In genomic region chr6:87172292-87172691, GRCh38 we compare ENCODE assay signal across 24 cellular contexts. TPM values are rescaled to one million over a fixed set of nuclear protein-coding genes. Genes with fewer than 3 reads are reported as not detected.
DNase-seq lines count a peak whose midpoint lies in the region; ATAC-seq, FAIRE-seq and TF ChIP-seq lines count a peak whose summit lies in the region.
"Had no signal": no experiment of that assay in that cellular context is flagged by ENCODE, and none has a peak within 500 bp of the region (broad histone marks: within the 10 kb centered on the region; RNA-seq: fewer than 3 reads in every experiment).

No MANE protein-coding gene starts in this region.

- peak overlapping the region; percentile 8 for H3K4me3 ChIP-seq in CD4-positive, CD25-positive, alpha-beta regulatory T cell (ENCODE audit: low read depth, low read length)
- H3K4me3 ChIP-seq in HUES48 (ENCODE audit: low read depth, low read length): peak overlapping the region; percentile 28
- no peak overlapping the region for H3K4me3 ChIP-seq in tibial nerve
- H3K4me3 ChIP-seq in foreskin fibroblast (ENCODE audit: low read depth in 1 of 2, low read length in 2 of 2): no peak overlapping the region
- H3K4me3 ChIP-seq: esophagus muscularis mucosa, gastroesophageal sphincter, K562, SJCRH30 had no signal

- H3K9me3 Mint-ChIP-seq in CD4-positive, CD25-positive, alpha-beta regulatory T cell: peaks cover 0 to 2% (median 0%) of the 10 kb centered on the region in 7 donors
- H3K9me3 Mint-ChIP-seq: activated CD4-positive, alpha-beta memory T cell treated with anti-CD3 and anti-CD28 coated beads for 36 hours; activated naive CD4-positive, alpha-beta T cell treated with anti-CD3 and anti-CD28 coated beads for 36 hours; central memory CD8-positive, alpha-beta T cell; natural killer cell treated with Interleukin-12 subunit alpha and Interleukin-12 subunit beta and Interleukin-15 and Interleukin-18, amount 100 ng/mL, for 72 hours had no signal

- TF ChIP-seq EP300 in tibial nerve (IDR thresholded peaks at IDR 0.05): no peak

- 63 to 68% methylated on average over 2 of the region's 2 CpGs for WGBS in tibial nerve, 2 donors

- peaks cover 75% of the 10 kb centered on the region for H3K4me1 ChIP-seq in CD4-positive, CD25-positive, alpha-beta regulatory T cell (ENCODE audit: control insufficient read depth, insufficient read depth, low read length, poor library complexity, severe bottlenecking)
- H3K4me1 ChIP-seq in HUES48 (ENCODE audit: control insufficient read depth, insufficient read depth, low read length) (peaks cover 76% of the 10 kb centered on the region), tibial nerve (peaks cover 0 to 70% (median 20%) of the 10 kb centered on the region in 4 donors)

- peaks cover 17% of the 10 kb centered on the region for H3K36me3 Mint-ChIP-seq in CD4-positive, CD25-positive, alpha-beta regulatory T cell

- no peaks in the 10 kb centered on the region for H3K9me3 ChIP-seq in CD4-positive, CD25-positive, alpha-beta regulatory T cell (ENCODE audit: control insufficient read depth in 2 of 2, low read length in 2 of 2)
- H3K9me3 ChIP-seq in HUES48 (ENCODE audit: control insufficient read depth, insufficient read depth, low read length) (no peaks in the 10 kb centered on the region), tibial nerve (no peaks in the 10 kb centered on the region)
- H3K9me3 ChIP-seq: esophagus muscularis mucosa, gastroesophageal sphincter, SJCRH30 had no signal

- no peaks in the 10 kb centered on the region for H3K27me3 Mint-ChIP-seq in CD4-positive, CD25-positive, alpha-beta regulatory T cell
- H3K27me3 Mint-ChIP-seq: activated CD4-positive, alpha-beta memory T cell treated with anti-CD3 and anti-CD28 coated beads for 36 hours; central memory CD8-positive, alpha-beta T cell; natural killer cell treated with Interleukin-12 subunit alpha and Interleukin-12 subunit beta and Interleukin-15 and Interleukin-18, amount 100 ng/mL, for 72 hours had no signal

- H3K36me3 ChIP-seq in CD4-positive, CD25-positive, alpha-beta regulatory T cell (ENCODE audit: control insufficient read depth, insufficient read depth, low read length): peaks cover 8% of the 10 kb centered on the region
- no peaks in the 10 kb centered on the region for H3K36me3 ChIP-seq in HUES48 (ENCODE audit: control insufficient read depth, insufficient read depth, low read length)
- peaks cover 0 to 10% (median 0%) of the 10 kb centered on the region in 3 donors for H3K36me3 ChIP-seq in tibial nerve
- H3K36me3 ChIP-seq: esophagus muscularis mucosa, gastroesophageal sphincter had no signal

- H3K27ac ChIP-seq in CD4-positive, CD25-positive, alpha-beta regulatory T cell (ENCODE audit: insufficient read depth, low read length, poor library complexity, severe bottlenecking): peak overlapping the region; percentile 25
- H3K27ac ChIP-seq in HUES48 (ENCODE audit: low read depth, low read length): peak overlapping the region; percentile 77
- no peak overlapping the region for H3K27ac ChIP-seq in tibial nerve
- H3K27ac ChIP-seq: parathyroid adenoma, SJCRH30, VCaP had no signal

- no peak for TF ChIP-seq POLR2A in tibial nerve (IDR thresholded peaks at IDR 0.05)

- H3K9ac ChIP-seq in HUES48 (ENCODE audit: low read depth, low read length): peak overlapping the region; percentile 23; the same call in 1 of the 2 replicates
- H3K9ac ChIP-seq: parathyroid adenoma had no signal

- ATAC-seq in CD4-positive, CD25-positive, alpha-beta regulatory T cell (ENCODE audit: low read depth in 2 of 2): no peak
- ATAC-seq: gastroesophageal sphincter; K562; natural killer cell treated with Interleukin-12 subunit alpha and Interleukin-12 subunit beta and Interleukin-15 and Interleukin-18, amount 100 ng/mL, for 72 hours; sciatic nerve had no signal

- peak overlapping the region in 3 of 4 donors; percentile 32 to 78 (median 45) for H3K4me3 Mint-ChIP-seq in CD4-positive, CD25-positive, alpha-beta regulatory T cell
- H3K4me3 Mint-ChIP-seq: activated CD4-positive, alpha-beta memory T cell treated with anti-CD3 and anti-CD28 coated beads for 36 hours; activated naive CD4-positive, alpha-beta T cell treated with anti-CD3 and anti-CD28 coated beads for 36 hours; central memory CD8-positive, alpha-beta T cell; natural killer cell treated with Interleukin-12 subunit alpha and Interleukin-12 subunit beta and Interleukin-15 and Interleukin-18, amount 100 ng/mL, for 72 hours had no signal

- peak overlapping the region in 2 of 3 donors; percentile 1 to 38 for H3K27ac Mint-ChIP-seq in CD4-positive, CD25-positive, alpha-beta regulatory T cell
- H3K27ac Mint-ChIP-seq: activated CD4-positive, alpha-beta memory T cell treated with anti-CD3 and anti-CD28 coated beads for 36 hours; activated naive CD4-positive, alpha-beta T cell treated with anti-CD3 and anti-CD28 coated beads for 36 hours; natural killer cell treated with Interleukin-12 subunit alpha and Interleukin-12 subunit beta and Interleukin-15 and Interleukin-18, amount 100 ng/mL, for 72 hours had no signal

- FAIRE-seq in GM19239 (lab: Jason Lieb, UNC): no peak
- FAIRE-seq: astrocyte, K562 had no signal

- H3K4me1 Mint-ChIP-seq in CD4-positive, CD25-positive, alpha-beta regulatory T cell: peaks cover 57 to 91% (median 71%) of the 10 kb centered on the region in 4 donors

- TF ChIP-seq CTCF in tibial nerve (IDR thresholded peaks at IDR 0.05) (no peak), foreskin fibroblast (IDR thresholded peaks at IDR 0.05; ENCODE audit: low read depth, low read length) (no peak)

- no peak for DNase-seq in CD4-positive, CD25-positive, alpha-beta regulatory T cell
- DNase-seq in NCI-H2107 treated with DMSO at 0.1 percent for 48 hours (lab: John Stamatoyannopoulos, UW; ENCODE audit: unreplicated experiment) (peak; percentile 89), dermis blood vessel endothelial cell (peak; percentile 7), tibial nerve (ENCODE audit: low spot score in 2 of 2) (no peak), GM19239 (ENCODE audit: insufficient read length, low spot score) (no peak), foreskin fibroblast (no peak)
- DNase-seq: activated CD4-positive, alpha-beta memory T cell treated with anti-CD3 and anti-CD28 coated beads for 36 hours; activated naive CD4-positive, alpha-beta T cell treated with anti-CD3 and anti-CD28 coated beads for 36 hours; DMS153; effector CD4-positive, alpha-beta T cell; GDM1; NCI-H2171; SJCRH30; T-helper 1 cell had no signal

- no peaks in the 10 kb centered on the region for H3K27me3 ChIP-seq in CD4-positive, CD25-positive, alpha-beta regulatory T cell (ENCODE audit: control insufficient read depth, insufficient read depth, low read length)
- no peaks in the 10 kb centered on the region for H3K27me3 ChIP-seq in HUES48 (ENCODE audit: control insufficient read depth, insufficient read depth, low read length)
- H3K27me3 ChIP-seq in tibial nerve: no peaks in the 10 kb centered on the region
- H3K27me3 ChIP-seq: esophagus muscularis mucosa, gastroesophageal sphincter, SJCRH30 had no signal

RNA-seq across cellular contexts. Expression of gene ZNF292, which starts 16.9 kb away (rescaled TPM):
- 119 TPM for total RNA-seq in CD4-positive, CD25-positive, alpha-beta regulatory T cell
- polyA plus RNA-seq in CD4-positive, CD25-positive, alpha-beta regulatory T cell: 10 to 100 TPM; 25.6 to 44.1 (median 29.4) TPM
- total RNA-seq in dermis blood vessel endothelial cell: 23.8 and 31.7 TPM in 2 replicates
- 10 to 100 TPM; 35.5 to 48.3 (median 43.9) TPM for total RNA-seq in tibial nerve

Comparison
In these comparisons a context has a peak if more than half of its experiments do, and no peak if none do; other contexts are left out.
1. DNase-seq: peak in NCI-H2107 treated with DMSO at 0.1 percent for 48 hours (single experiment) and dermis blood vessel endothelial cell (single experiment); none in CD4-positive, CD25-positive, alpha-beta regulatory T cell (0 of 3), tibial nerve (0 of 2), GM19239 (single experiment) and foreskin fibroblast (0 of 2).
2. H3K27ac ChIP-seq: peak in CD4-positive, CD25-positive, alpha-beta regulatory T cell (single experiment) and HUES48 (single experiment); none in tibial nerve (0 of 4).
3. H3K4me3 ChIP-seq: peak in CD4-positive, CD25-positive, alpha-beta regulatory T cell (single experiment) and HUES48 (single experiment); none in tibial nerve (0 of 4) and foreskin fibroblast (0 of 2).